Comparison of ENCODE assay signal across 8 cellular contexts in genomic region chr16:77931058-77931457, GRCh38.
"Had no signal": no experiment of that assay in that cellular context is flagged by ENCODE, and none has a peak within 500 bp of the region (broad histone marks: within the 10 kb centered on the region; RNA-seq: fewer than 3 reads in every experiment).

No MANE protein-coding gene starts in this region.

- ATAC-seq: GM12878 had no signal

- H3K4me3 ChIP-seq: GM12878 had no signal

- FAIRE-seq: G401.6, GM12878, GM12891, GM12892, GM18507, GM19239 had no signal

- DNase-seq: GDM1, GF-D8 had no signal
